Comparison of ENCODE assay signal across 2 cellular contexts in the genomic region with DNA sequence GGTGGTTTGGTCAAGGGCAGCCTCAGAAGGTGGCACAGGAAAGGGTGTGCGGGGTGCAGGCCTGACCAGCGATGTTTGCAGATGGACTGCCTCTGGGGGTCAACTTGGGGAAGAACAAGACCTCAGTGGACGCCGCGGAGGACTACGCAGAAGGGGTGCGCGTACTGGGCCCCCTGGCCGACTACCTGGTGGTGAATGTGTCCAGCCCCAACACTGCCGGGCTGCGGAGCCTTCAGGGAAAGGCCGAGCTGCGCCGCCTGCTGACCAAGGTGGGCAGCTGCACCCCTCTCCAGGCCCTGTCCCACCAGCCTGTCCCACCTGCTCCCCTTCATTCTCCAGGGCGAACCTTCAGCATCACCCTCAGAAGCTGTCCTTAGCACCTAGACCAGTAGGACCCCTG.
TF ChIP-seq lines count a peak whose summit lies in the region.

No MANE protein-coding gene starts in this region.

TF ChIP-seq in H1, 55 proteins besides CTCF, POLR2A, EP300 and RAD21:
- no peak for TF ChIP-seq BCL11A (IDR thresholded peaks at IDR 0.05; ENCODE audit: low read depth in 2 of 2, low read length in 2 of 2)
- TF ChIP-seq BRCA1 (IDR thresholded peaks at IDR 0.05; ENCODE audit: low read depth, low read length), result no peak
- TF ChIP-seq RNF2 (IDR thresholded peaks at IDR 0.05; ENCODE audit: borderline replicate concordance, low read depth, low read length, missing control alignments, poor library complexity, severe bottlenecking), result no peak
- peak; percentile 71; the same call in 1 of the 2 replicates for TF ChIP-seq GABPA (IDR thresholded peaks at IDR 0.05; ENCODE audit: borderline replicate concordance, insufficient read depth, low read length)
- no peak for TF ChIP-seq CBX5 (IDR thresholded peaks at IDR 0.05; ENCODE audit: low read depth, low read length)
- TF ChIP-seq CTBP2 (IDR thresholded peaks at IDR 0.05; ENCODE audit: borderline replicate concordance, insufficient read depth, insufficient read length, low read length), result no peak
- TF ChIP-seq, protein P1, sequence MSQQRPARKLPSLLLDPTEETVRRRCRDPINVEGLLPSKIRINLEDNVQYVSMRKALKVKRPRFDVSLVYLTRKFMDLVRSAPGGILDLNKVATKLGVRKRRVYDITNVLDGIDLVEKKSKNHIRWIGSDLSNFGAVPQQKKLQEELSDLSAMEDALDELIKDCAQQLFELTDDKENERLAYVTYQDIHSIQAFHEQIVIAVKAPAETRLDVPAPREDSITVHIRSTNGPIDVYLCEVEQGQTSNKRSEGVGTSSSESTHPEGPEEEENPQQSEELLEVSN (IDR thresholded peaks at IDR 0.05), result 0 out of 2 replicates have a peak, but pooled peaks have one; percentile 15
- TF ChIP-seq KDM1A (IDR thresholded peaks at IDR 0.05; ENCODE audit: borderline replicate concordance, low read length), result no peak
- no peak for TF ChIP-seq KDM5A (IDR thresholded peaks at IDR 0.05; ENCODE audit: low read length)

TF ChIP-seq in liver, 16 proteins besides CTCF, POLR2A, EP300 and RAD21:
- TF ChIP-seq, protein P2, sequence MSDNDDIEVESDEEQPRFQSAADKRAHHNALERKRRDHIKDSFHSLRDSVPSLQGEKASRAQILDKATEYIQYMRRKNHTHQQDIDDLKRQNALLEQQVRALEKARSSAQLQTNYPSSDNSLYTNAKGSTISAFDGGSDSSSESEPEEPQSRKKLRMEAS (IDR thresholded peaks at IDR 0.05), result no peak
- no peak for TF ChIP-seq EGR1 (IDR thresholded peaks at IDR 0.05; ENCODE audit: low read depth in 2 of 2)
- TF ChIP-seq, protein P3, sequence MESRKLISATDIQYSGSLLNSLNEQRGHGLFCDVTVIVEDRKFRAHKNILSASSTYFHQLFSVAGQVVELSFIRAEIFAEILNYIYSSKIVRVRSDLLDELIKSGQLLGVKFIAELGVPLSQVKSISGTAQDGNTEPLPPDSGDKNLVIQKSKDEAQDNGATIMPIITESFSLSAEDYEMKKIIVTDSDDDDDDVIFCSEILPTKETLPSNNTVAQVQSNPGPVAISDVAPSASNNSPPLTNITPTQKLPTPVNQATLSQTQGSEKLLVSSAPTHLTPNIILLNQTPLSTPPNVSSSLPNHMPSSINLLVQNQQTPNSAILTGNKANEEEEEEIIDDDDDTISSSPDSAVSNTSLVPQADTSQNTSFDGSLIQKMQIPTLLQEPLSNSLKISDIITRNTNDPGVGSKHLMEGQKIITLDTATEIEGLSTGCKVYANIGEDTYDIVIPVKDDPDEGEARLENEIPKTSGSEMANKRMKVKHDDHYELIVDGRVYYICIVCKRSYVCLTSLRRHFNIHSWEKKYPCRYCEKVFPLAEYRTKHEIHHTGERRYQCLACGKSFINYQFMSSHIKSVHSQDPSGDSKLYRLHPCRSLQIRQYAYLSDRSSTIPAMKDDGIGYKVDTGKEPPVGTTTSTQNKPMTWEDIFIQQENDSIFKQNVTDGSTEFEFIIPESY (IDR thresholded peaks at IDR 0.05), result no peak
- TF ChIP-seq FOXA1 (IDR thresholded peaks at IDR 0.05), result no peak
- no peak for TF ChIP-seq SP1 (IDR thresholded peaks at IDR 0.05)
- TF ChIP-seq NR2F2 (IDR thresholded peaks at IDR 0.05), result no peak
